39 cellular contexts compared by ENCODE assay signal in the genomic region with DNA sequence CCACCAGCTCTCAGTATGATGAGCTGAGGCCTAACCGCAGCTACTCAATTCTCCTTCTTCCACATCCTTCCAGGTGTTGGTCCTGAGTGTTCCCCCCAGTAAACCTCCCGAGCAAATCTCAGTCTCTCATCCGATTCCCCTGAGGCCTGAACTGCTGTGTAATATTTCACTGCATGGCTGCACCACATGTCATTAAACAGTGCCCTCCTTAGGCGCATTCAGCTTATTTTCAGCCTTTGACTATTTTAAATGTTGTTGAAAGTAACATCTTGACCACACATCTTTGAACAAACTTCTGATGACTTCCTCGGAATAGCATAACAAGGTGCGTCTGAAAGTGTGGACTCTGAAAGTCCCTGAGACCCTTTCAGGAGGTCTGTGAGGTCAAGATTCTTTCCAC.
"Had no signal": no experiment of that assay in that cellular context is flagged by ENCODE, and none has a peak within 500 bp of the region (broad histone marks: within the 10 kb centered on the region; RNA-seq: fewer than 3 reads in every experiment).

No MANE protein-coding gene starts in this region.

- H3K27me3 ChIP-seq: adrenal gland, body of pancreas, brain microvascular endothelial cell, colonic mucosa had no signal

- ATAC-seq: activated CD8-positive, alpha-beta T cell treated with anti-CD3 and anti-CD28 coated beads for 36 hours; activated naive CD4-positive, alpha-beta T cell treated with anti-CD3 and anti-CD28 coated beads, Interleukin-2, amount 50 U/mL, for 72 hours; activated T-cell treated with anti-CD3 and anti-CD28 coated beads, Interleukin-2, amount 50 U/mL, for 4 hours; activated T-cell treated with anti-CD3 and anti-CD28 coated beads, Interleukin-2, amount 50 U/mL, for 72 hours; activated T-helper 17 cell treated with anti-CD3 and anti-CD28 coated beads, Interleukin-2, amount 50 U/mL, for 72 hours had no signal

- H3K4me1 ChIP-seq: adrenal gland, breast epithelium, colonic mucosa had no signal

- H3K27ac ChIP-seq: adrenal gland, brain microvascular endothelial cell, breast epithelium, cardiac muscle cell, colonic mucosa, VCaP had no signal

- DNase-seq: activated B cell treated with CpG ODN at 0.5 μM for 24 hours; activated CD4-positive, alpha-beta memory T cell treated with anti-CD3 and anti-CD28 coated beads for 36 hours; activated CD4-positive, alpha-beta T cell treated with anti-CD3 and anti-CD28 coated beads for 4 hours; activated CD4-positive, alpha-beta T cell treated with anti-CD3 and anti-CD28 coated beads, Interleukin-2, amount 10 ng/mL, durations not matched to agents 24 days and 14 days; activated CD4-positive, alpha-beta T cell treated with anti-CD3 and anti-CD28 coated beads, Interleukin-2, amount 50 U/mL, for 1 hour; activated CD4-positive, alpha-beta T cell treated with anti-CD3 and anti-CD28 coated beads, Interleukin-2, amount 50 U/mL, for 4 hours; activated CD4-positive, CD25-positive, alpha-beta regulatory T cell treated with anti-CD3 and anti-CD28 coated beads, Interleukin-2, amount 50 U/mL, for 72 hours; activated CD8-positive, alpha-beta memory T cell treated with anti-CD3 and anti-CD28 coated beads, Interleukin-2, amount 50 U/mL, for 4 hours; activated CD8-positive, alpha-beta T cell treated with anti-CD3 and anti-CD28 coated beads for 36 hours; activated effector memory CD4-positive, alpha-beta T cell treated with anti-CD3 and anti-CD28 coated beads, Interleukin-2, amount 50 U/mL, for 16 hours; activated gamma-delta T cell treated with Interleukin-2 at 50 U/mL for 16 hours; activated naive CD4-positive, alpha-beta T cell; activated naive CD4-positive, alpha-beta T cell treated with anti-CD3 and anti-CD28 coated beads for 36 hours; activated naive CD4-positive, alpha-beta T cell treated with anti-CD3 and anti-CD28 coated beads, Interleukin-2, amount 50 U/mL, for 16 hours; activated naive CD8-positive, alpha-beta T cell treated with anti-CD3 and anti-CD28 coated beads for 36 hours; activated T-cell treated with anti-CD3 and anti-CD28 coated beads for 4 hours; activated T-cell treated with anti-CD3 and anti-CD28 coated beads, Interleukin-2, amount 50 U/mL, for 1 hour; activated T-cell treated with anti-CD3 and anti-CD28 coated beads, Interleukin-2, amount 50 U/mL, for 4 hours; activated T-cell treated with anti-CD3 and anti-CD28 coated beads, Interleukin-2, amount 50 U/mL, for 72 hours; adrenal gland; amniotic stem cell; aorta; body of pancreas; brain microvascular endothelial cell; caudate nucleus; cerebellar nuclear complex; colonic mucosa; T-helper 2 cell; T-helper 9 cell had no signal

- H3K4me1 Mint-ChIP-seq: activated B cell treated with CpG ODN at 0.5 μM for 24 hours; activated CD4-positive, alpha-beta T cell treated with anti-CD3 and anti-CD28 coated beads, Interleukin-2, amount 10 ng/mL, durations not matched to agents 24 days and 14 days; activated naive CD8-positive, alpha-beta T cell treated with anti-CD3 and anti-CD28 coated beads for 36 hours; activated T-helper 17 cell treated with anti-CD3 and anti-CD28 coated beads, Interleukin-2, amount 50 U/mL, for 72 hours; central memory CD8-positive, alpha-beta T cell had no signal

- H3K9me3 ChIP-seq: adrenal gland, body of pancreas, breast epithelium, colonic mucosa had no signal

- H3K27me3 Mint-ChIP-seq: activated B cell treated with CpG ODN at 0.5 μM for 24 hours; activated CD4-positive, alpha-beta memory T cell treated with anti-CD3 and anti-CD28 coated beads for 36 hours; activated CD4-positive, alpha-beta T cell treated with anti-CD3 and anti-CD28 coated beads, Interleukin-2, amount 10 ng/mL, durations not matched to agents 24 days and 14 days had no signal

- H3K36me3 Mint-ChIP-seq: activated CD4-positive, alpha-beta memory T cell treated with anti-CD3 and anti-CD28 coated beads for 36 hours; activated naive CD4-positive, alpha-beta T cell treated with anti-CD3 and anti-CD28 coated beads, Interleukin-2, amount 50 U/mL, for 72 hours; activated naive CD8-positive, alpha-beta T cell treated with anti-CD3 and anti-CD28 coated beads for 36 hours had no signal

- H3K4me3 Mint-ChIP-seq: activated B cell treated with CpG ODN at 0.5 μM for 24 hours; activated CD4-positive, alpha-beta memory T cell treated with anti-CD3 and anti-CD28 coated beads for 36 hours; activated CD4-positive, alpha-beta T cell treated with anti-CD3 and anti-CD28 coated beads, Interleukin-2, amount 10 ng/mL, durations not matched to agents 24 days and 14 days; activated CD8-positive, alpha-beta T cell treated with anti-CD3 and anti-CD28 coated beads for 36 hours; activated naive CD4-positive, alpha-beta T cell treated with anti-CD3 and anti-CD28 coated beads for 36 hours; activated naive CD8-positive, alpha-beta T cell treated with anti-CD3 and anti-CD28 coated beads for 36 hours; activated T-cell treated with anti-CD3 and anti-CD28 coated beads, Interleukin-2, amount 50 U/mL, for 4 hours; activated T-cell treated with anti-CD3 and anti-CD28 coated beads, Interleukin-2, amount 50 U/mL, for 72 hours; activated T-helper 1 cell treated with anti-CD3 and anti-CD28 coated beads, Interleukin-12 subunit alpha, Interleukin-12 subunit beta, Interleukin-2, Interleukin-4 antibody, amounts not matched to agents 30 ng/mL and 10 ng/mL and 1 ng/mL, durations not matched to agents 14 hours and 24 hours and 36 hours; activated T-helper 17 cell treated with anti-CD3 and anti-CD28 coated beads, Interleukin-2, amount 50 U/mL, for 72 hours; central memory CD8-positive, alpha-beta T cell; T-helper 2 cell treated with Interferon-gamma antibody and Interleukin-4, amounts not matched to agents 5 μg/mL and 100 μg/mL, for 36 hours had no signal

- H3K36me3 ChIP-seq: adrenal gland, brain microvascular endothelial cell, breast epithelium, cardiac muscle cell, colonic mucosa had no signal

- H3K4me3 ChIP-seq: adrenal gland, body of pancreas, breast epithelium, cardiac muscle cell, colonic mucosa had no signal

- FAIRE-seq: astrocyte, TTC549 had no signal

- H3K27ac Mint-ChIP-seq: activated B cell treated with CpG ODN at 0.5 μM for 24 hours; activated CD4-positive, alpha-beta memory T cell treated with anti-CD3 and anti-CD28 coated beads for 36 hours; activated CD4-positive, alpha-beta T cell treated with anti-CD3 and anti-CD28 coated beads, Interleukin-2, amount 10 ng/mL, durations not matched to agents 24 days and 14 days; activated CD8-positive, alpha-beta T cell treated with anti-CD3 and anti-CD28 coated beads for 36 hours; activated naive CD4-positive, alpha-beta T cell treated with anti-CD3 and anti-CD28 coated beads for 36 hours; activated naive CD8-positive, alpha-beta T cell treated with anti-CD3 and anti-CD28 coated beads for 36 hours; activated T-cell treated with anti-CD3 and anti-CD28 coated beads, Interleukin-2, amount 50 U/mL, for 72 hours; activated T-helper 1 cell treated with anti-CD3 and anti-CD28 coated beads, Interleukin-12 subunit alpha, Interleukin-12 subunit beta, Interleukin-2, Interleukin-4 antibody, amounts not matched to agents 30 ng/mL and 10 ng/mL and 1 ng/mL, durations not matched to agents 14 hours and 24 hours and 36 hours; activated T-helper 17 cell treated with anti-CD3 and anti-CD28 coated beads, Interleukin-2, amount 50 U/mL, for 72 hours; T-helper 2 cell treated with Interferon-gamma antibody and Interleukin-4, amounts not matched to agents 5 μg/mL and 100 μg/mL, for 36 hours had no signal

- H3K9me3 Mint-ChIP-seq: activated B cell treated with CpG ODN at 0.5 μM for 24 hours; activated CD4-positive, alpha-beta memory T cell treated with anti-CD3 and anti-CD28 coated beads for 36 hours; activated CD4-positive, alpha-beta T cell treated with anti-CD3 and anti-CD28 coated beads, Interleukin-2, amount 10 ng/mL, durations not matched to agents 24 days and 14 days; activated CD8-positive, alpha-beta T cell treated with anti-CD3 and anti-CD28 coated beads for 36 hours; activated naive CD4-positive, alpha-beta T cell treated with anti-CD3 and anti-CD28 coated beads for 36 hours; activated naive CD8-positive, alpha-beta T cell treated with anti-CD3 and anti-CD28 coated beads for 36 hours; activated T-cell treated with anti-CD3 and anti-CD28 coated beads, Interleukin-2, amount 50 U/mL, for 4 hours; activated T-cell treated with anti-CD3 and anti-CD28 coated beads, Interleukin-2, amount 50 U/mL, for 72 hours; activated T-helper 1 cell treated with anti-CD3 and anti-CD28 coated beads, Interleukin-12 subunit alpha, Interleukin-12 subunit beta, Interleukin-2, Interleukin-4 antibody, amounts not matched to agents 30 ng/mL and 10 ng/mL and 1 ng/mL, durations not matched to agents 14 hours and 24 hours and 36 hours; activated T-helper 17 cell treated with anti-CD3 and anti-CD28 coated beads, Interleukin-2, amount 50 U/mL, for 72 hours; T-helper 2 cell treated with Interferon-gamma antibody and Interleukin-4, amounts not matched to agents 5 μg/mL and 100 μg/mL, for 36 hours had no signal
